Comparison of ENCODE assay signal across 1 cellular context in the genomic region with DNA sequence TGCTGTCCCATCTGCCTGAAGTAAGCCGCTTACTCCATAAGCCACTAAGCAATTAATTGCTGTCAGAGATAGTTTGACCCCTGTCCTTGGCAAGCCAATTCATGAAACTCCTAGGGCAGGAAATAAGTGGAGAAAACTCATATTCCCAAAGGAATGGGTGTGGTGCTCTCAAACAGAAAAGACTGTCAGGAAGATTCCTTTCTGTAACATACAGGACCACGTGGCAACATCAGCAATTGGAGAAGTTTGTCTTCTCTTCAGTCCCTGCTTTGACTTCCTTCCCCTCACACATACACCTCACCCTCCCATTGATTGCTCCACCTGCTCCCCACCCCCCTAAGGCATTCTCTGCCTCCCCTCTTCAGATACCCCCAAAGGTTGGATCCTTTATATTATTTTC.
TF ChIP-seq lines count a peak whose summit lies in the region.

No MANE protein-coding gene starts in this region.

TF ChIP-seq in HepG2, 621 proteins besides CTCF, POLR2A, EP300 and RAD21 (continued from another document):
- TF ChIP-seq, protein P1, sequence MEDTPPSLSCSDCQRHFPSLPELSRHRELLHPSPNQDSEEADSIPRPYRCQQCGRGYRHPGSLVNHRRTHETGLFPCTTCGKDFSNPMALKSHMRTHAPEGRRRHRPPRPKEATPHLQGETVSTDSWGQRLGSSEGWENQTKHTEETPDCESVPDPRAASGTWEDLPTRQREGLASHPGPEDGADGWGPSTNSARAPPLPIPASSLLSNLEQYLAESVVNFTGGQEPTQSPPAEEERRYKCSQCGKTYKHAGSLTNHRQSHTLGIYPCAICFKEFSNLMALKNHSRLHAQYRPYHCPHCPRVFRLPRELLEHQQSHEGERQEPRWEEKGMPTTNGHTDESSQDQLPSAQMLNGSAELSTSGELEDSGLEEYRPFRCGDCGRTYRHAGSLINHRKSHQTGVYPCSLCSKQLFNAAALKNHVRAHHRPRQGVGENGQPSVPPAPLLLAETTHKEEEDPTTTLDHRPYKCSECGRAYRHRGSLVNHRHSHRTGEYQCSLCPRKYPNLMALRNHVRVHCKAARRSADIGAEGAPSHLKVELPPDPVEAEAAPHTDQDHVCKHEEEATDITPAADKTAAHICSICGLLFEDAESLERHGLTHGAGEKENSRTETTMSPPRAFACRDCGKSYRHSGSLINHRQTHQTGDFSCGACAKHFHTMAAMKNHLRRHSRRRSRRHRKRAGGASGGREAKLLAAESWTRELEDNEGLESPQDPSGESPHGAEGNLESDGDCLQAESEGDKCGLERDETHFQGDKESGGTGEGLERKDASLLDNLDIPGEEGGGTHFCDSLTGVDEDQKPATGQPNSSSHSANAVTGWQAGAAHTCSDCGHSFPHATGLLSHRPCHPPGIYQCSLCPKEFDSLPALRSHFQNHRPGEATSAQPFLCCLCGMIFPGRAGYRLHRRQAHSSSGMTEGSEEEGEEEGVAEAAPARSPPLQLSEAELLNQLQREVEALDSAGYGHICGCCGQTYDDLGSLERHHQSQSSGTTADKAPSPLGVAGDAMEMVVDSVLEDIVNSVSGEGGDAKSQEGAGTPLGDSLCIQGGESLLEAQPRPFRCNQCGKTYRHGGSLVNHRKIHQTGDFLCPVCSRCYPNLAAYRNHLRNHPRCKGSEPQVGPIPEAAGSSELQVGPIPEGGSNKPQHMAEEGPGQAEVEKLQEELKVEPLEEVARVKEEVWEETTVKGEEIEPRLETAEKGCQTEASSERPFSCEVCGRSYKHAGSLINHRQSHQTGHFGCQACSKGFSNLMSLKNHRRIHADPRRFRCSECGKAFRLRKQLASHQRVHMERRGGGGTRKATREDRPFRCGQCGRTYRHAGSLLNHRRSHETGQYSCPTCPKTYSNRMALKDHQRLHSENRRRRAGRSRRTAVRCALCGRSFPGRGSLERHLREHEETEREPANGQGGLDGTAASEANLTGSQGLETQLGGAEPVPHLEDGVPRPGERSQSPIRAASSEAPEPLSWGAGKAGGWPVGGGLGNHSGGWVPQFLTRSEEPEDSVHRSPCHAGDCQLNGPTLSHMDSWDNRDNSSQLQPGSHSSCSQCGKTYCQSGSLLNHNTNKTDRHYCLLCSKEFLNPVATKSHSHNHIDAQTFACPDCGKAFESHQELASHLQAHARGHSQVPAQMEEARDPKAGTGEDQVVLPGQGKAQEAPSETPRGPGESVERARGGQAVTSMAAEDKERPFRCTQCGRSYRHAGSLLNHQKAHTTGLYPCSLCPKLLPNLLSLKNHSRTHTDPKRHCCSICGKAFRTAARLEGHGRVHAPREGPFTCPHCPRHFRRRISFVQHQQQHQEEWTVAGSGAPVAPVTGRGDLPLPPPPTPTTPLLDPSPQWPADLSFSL (CRISPR knock-in tag; IDR thresholded peaks at IDR 0.05), result no peak
- no peak for TF ChIP-seq POGZ (CRISPR knock-in tag; IDR thresholded peaks at IDR 0.05)
- TF ChIP-seq NFIB (CRISPR knock-in tag; IDR thresholded peaks at IDR 0.05; ENCODE audit: borderline replicate concordance), result no peak
- TF ChIP-seq CEBPG (CRISPR knock-in tag; IDR thresholded peaks at IDR 0.05), result no peak
